1 cellular context compared by ENCODE assay signal in genomic region chr2:75764611-75765010, GRCh38.
TF ChIP-seq lines count a peak whose summit lies in the region.

No MANE protein-coding gene starts in this region.

TF ChIP-seq in GM23338, 12 proteins besides CTCF, POLR2A, EP300 and RAD21 (continued from another document):
- no peak for TF ChIP-seq ZNF462 (CRISPR knock-in tag; IDR thresholded peaks at IDR 0.05)
- no peak for TF ChIP-seq NANOG (IDR thresholded peaks at IDR 0.05; ENCODE audit: borderline replicate concordance)
- TF ChIP-seq POLR2AphosphoS5 (IDR thresholded peaks at IDR 0.05; ENCODE audit: low read depth) = no peak
- no peak for TF ChIP-seq JUNB (IDR thresholded peaks at IDR 0.05; ENCODE audit: unreplicated experiment)
- no peak for TF ChIP-seq ZNF114 (CRISPR knock-in tag; IDR thresholded peaks at IDR 0.05)
- no peak for TF ChIP-seq EZH2phosphoT487 (IDR thresholded peaks at IDR 0.05; ENCODE audit: unreplicated experiment)
- no peak for TF ChIP-seq REST (IDR thresholded peaks at IDR 0.05; ENCODE audit: unreplicated experiment)
- TF ChIP-seq ZNF331 (CRISPR knock-in tag; IDR thresholded peaks at IDR 0.05; ENCODE audit: low read depth) = no peak
- no peak for TF ChIP-seq CREB1 (CRISPR knock-in tag; IDR thresholded peaks at IDR 0.05; ENCODE audit: low read depth)
